ENCODE assay signal across 10 cellular contexts in the genomic region with DNA sequence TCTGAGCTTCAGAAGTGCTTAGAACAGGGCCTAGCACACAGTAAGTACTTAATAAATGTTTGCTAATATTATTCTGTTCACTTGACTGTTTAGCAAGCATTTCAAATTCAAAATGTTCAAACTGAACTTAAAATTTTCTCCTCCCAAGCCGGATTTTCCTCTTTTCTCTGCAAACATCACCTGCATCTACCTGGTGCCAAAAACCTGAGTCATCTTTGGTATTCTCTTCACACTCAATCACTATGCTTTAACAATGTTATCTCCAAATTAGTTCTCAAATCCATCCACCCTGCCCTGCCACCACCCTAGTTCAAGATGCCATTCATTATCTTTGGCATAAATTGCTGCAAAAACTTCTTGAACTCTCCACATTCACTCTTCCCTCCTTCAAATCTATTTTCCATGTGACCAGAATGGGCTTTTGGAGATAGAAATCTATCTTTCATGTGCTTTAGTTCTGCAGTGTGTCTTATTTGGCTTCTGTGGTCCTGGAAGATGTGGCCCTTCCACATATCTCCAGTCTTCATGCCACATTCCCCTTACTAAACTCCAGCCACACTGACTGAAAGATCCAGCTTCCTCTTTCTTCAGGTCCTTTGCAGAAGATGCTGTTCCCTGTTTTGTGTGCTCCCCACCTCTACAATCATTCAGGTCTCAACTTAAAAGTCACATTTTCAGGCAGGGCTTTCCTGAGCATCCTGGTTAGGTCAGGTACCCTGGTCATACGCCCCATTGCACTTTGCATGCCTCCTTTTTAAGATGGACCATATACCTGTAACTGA. TPM values are rescaled to one million over a fixed set of nuclear protein-coding genes. Genes with fewer than 3 reads are reported as not detected.
DNase-seq lines count a peak whose midpoint lies in the region.
"Had no signal": no experiment of that assay in that cellular context is flagged by ENCODE, and none has a peak within 500 bp of the region (broad histone marks: within the 10 kb centered on the region; RNA-seq: fewer than 3 reads in every experiment).

No MANE protein-coding gene starts in this region.

- peak overlapping the region; percentile 91 for H3K4me3 ChIP-seq in adipocyte (ENCODE audit: low read length)
- H3K4me3 ChIP-seq in skeletal muscle satellite cell (ENCODE audit: low read length): peak overlapping the region; percentile 88

- peaks cover 46% of the 10 kb centered on the region for H3K4me1 Mint-ChIP-seq in activated T-cell treated with anti-CD3 and anti-CD28 coated beads, Interleukin-2, amount 50 U/mL, for 24 hours (ENCODE audit: low read depth)

- H3K27me3 ChIP-seq in adipocyte (replicated peaks; ENCODE audit: control insufficient read depth, insufficient read depth, low read length): no peaks in the 10 kb centered on the region
- no peaks in the 10 kb centered on the region for H3K27me3 ChIP-seq in skeletal muscle satellite cell (ENCODE audit: control insufficient read depth, insufficient read depth, low read length)
- H3K27me3 ChIP-seq: stomach had no signal

- DNase-seq in activated T-cell treated with anti-CD3 and anti-CD28 coated beads, Interleukin-2, amount 50 U/mL, for 24 hours: no peak
- no peak for DNase-seq in activated T-cell treated with anti-CD3 and anti-CD28 coated beads, Interleukin-2, amount 50 U/mL, for 1 hour
- peak; percentile 64 for DNase-seq in MV-4-11 (lab: John Stamatoyannopoulos, UW)
- no peak for DNase-seq in adipocyte (ENCODE audit: low read depth)
- DNase-seq in dermis blood vessel endothelial cell: no peak
- no peak for DNase-seq in NCI-H1092 (lab: John Stamatoyannopoulos, UW)
- no peak for DNase-seq in NCI-H2196 (lab: John Stamatoyannopoulos, UW; ENCODE audit: unreplicated experiment)
- DNase-seq: stimulated activated CD4-positive, alpha-beta T cell treated with anti-CD3 and anti-CD28 coated beads, Interleukin-12 subunit alpha, Interleukin-12 subunit beta, amount 100 ng/mL, for 4 hours; stomach had no signal

- no peaks in the 10 kb centered on the region for H3K9me3 Mint-ChIP-seq in activated T-cell treated with anti-CD3 and anti-CD28 coated beads, Interleukin-2, amount 50 U/mL, for 24 hours

- H3K36me3 ChIP-seq in adipocyte (ENCODE audit: control insufficient read depth, insufficient read depth, low read length, severe bottlenecking) (peaks cover 7% of the 10 kb centered on the region), skeletal muscle satellite cell (ENCODE audit: insufficient read depth, low read length) (peaks cover 4% of the 10 kb centered on the region)

- H3K9me3 ChIP-seq in adipocyte (ENCODE audit: control insufficient read depth, low read length) (no peaks in the 10 kb centered on the region), skeletal muscle satellite cell (replicated peaks; ENCODE audit: low read length) (no peaks in the 10 kb centered on the region)
- H3K9me3 ChIP-seq: stomach had no signal

- H3K4me2 ChIP-seq in skeletal muscle satellite cell (ENCODE audit: low read length): peak overlapping the region; percentile 94

- no peaks in the 10 kb centered on the region for H3K27me3 Mint-ChIP-seq in activated T-cell treated with anti-CD3 and anti-CD28 coated beads, Interleukin-2, amount 50 U/mL, for 24 hours

- H3K4me1 ChIP-seq in adipocyte (ENCODE audit: control insufficient read depth, insufficient read depth, low read length) (peaks cover 22% of the 10 kb centered on the region), skeletal muscle satellite cell (ENCODE audit: control insufficient read depth, insufficient read depth, low read length) (peaks cover 15% of the 10 kb centered on the region)

- peak overlapping the region; percentile 83 for H3K4me3 Mint-ChIP-seq in activated T-cell treated with anti-CD3 and anti-CD28 coated beads, Interleukin-2, amount 50 U/mL, for 24 hours

- H3K36me3 Mint-ChIP-seq in activated T-cell treated with anti-CD3 and anti-CD28 coated beads, Interleukin-2, amount 50 U/mL, for 24 hours (ENCODE audit: low read depth): peaks cover 62% of the 10 kb centered on the region

- H3K9ac ChIP-seq in adipocyte (ENCODE audit: low read length) (peak overlapping the region; percentile 94), skeletal muscle satellite cell (ENCODE audit: low read depth, low read length) (no peak overlapping the region)

- peak overlapping the region; percentile 12 for H3K27ac Mint-ChIP-seq in activated T-cell treated with anti-CD3 and anti-CD28 coated beads, Interleukin-2, amount 50 U/mL, for 24 hours

RNA-seq across cellular contexts. Expression of a gene that starts 2.0 kb away (rescaled TPM):
- 27.1 and 36.0 TPM in 2 replicates for total RNA-seq in skeletal muscle satellite cell (2012; rRNA removed)
- 28.6 and 35.6 TPM in 2 replicates for total RNA-seq in dermis blood vessel endothelial cell

RNA-seq across cellular contexts. Expression of a gene that starts 24.1 kb away (rescaled TPM):
- 5.5 and 7.4 TPM in 2 replicates for total RNA-seq in skeletal muscle satellite cell (2012; rRNA removed)
- total RNA-seq in dermis blood vessel endothelial cell: 34.1 and 37.6 TPM in 2 replicates
